Comparison of ENCODE assay signal across 19 cellular contexts in the genomic region with DNA sequence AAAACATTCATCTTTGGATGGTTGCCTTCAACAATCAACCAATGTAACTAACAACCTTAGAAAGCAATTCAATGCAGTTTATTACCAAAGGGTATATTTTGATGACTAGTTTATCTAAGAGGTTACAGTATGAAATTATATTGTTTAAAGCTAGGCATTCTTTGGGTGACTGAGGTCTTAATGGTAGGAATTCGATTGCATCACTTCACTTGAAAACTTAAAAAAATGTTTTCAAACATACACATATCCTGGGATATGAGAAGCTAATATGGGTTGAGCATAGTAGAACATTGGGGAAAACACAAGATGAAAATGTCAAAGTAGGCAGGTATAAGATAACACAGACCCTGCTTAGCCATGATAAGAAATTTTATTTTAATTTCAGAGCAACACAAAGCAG.
"Had no signal": no experiment of that assay in that cellular context is flagged by ENCODE, and none has a peak within 500 bp of the region (broad histone marks: within the 10 kb centered on the region; RNA-seq: fewer than 3 reads in every experiment).

No MANE protein-coding gene starts in this region.

- H3K27ac Mint-ChIP-seq: endodermal cell, memory B cell, mesothelial cell of epicardium, natural killer cell had no signal

- H3K36me3 Mint-ChIP-seq: memory B cell, natural killer cell had no signal

- H3K4me3 Mint-ChIP-seq: endodermal cell, memory B cell, mesothelial cell of epicardium, natural killer cell, neural crest cell had no signal

- H3K27me3 ChIP-seq: gastroesophageal sphincter, right atrium auricular region had no signal

- DNase-seq: cortex of kidney; endodermal cell; erythroblast; glutamatergic neuron; kidney; left cardiac atrium; left ventricle myocardium inferior; lower lobe of right lung; natural killer cell; stimulated activated CD4-positive, alpha-beta T cell treated with anti-CD3 and anti-CD28 coated beads, Interleukin-2, amount 100 ng/mL, for 48 hours; stimulated activated naive CD4-positive, alpha-beta T cell treated with Interleukin-2 at 50 U/mL for 16 hours; trophoblast cell had no signal

- H3K4me1 Mint-ChIP-seq: memory B cell, natural killer cell had no signal

- H3K27ac ChIP-seq: gastroesophageal sphincter, left ventricle myocardium inferior, lower lobe of right lung, right atrium auricular region had no signal

- FAIRE-seq: endothelial cell of umbilical vein, kidney had no signal

- H3K36me3 ChIP-seq: gastroesophageal sphincter, left ventricle myocardium inferior, lower lobe of right lung, right atrium auricular region had no signal

- H3K27me3 Mint-ChIP-seq: memory B cell had no signal

- H3K4me3 ChIP-seq: gastroesophageal sphincter, left ventricle myocardium inferior, lower lobe of right lung, right atrium auricular region, smooth muscle cell had no signal

- H3K9me3 ChIP-seq: gastroesophageal sphincter, left ventricle myocardium inferior, lower lobe of right lung had no signal

- H3K4me1 ChIP-seq: gastroesophageal sphincter, left ventricle myocardium inferior, lower lobe of right lung had no signal

- H3K9me3 Mint-ChIP-seq: endodermal cell, neural crest cell had no signal

- H3K4me2 ChIP-seq: smooth muscle cell had no signal

- ATAC-seq: gastroesophageal sphincter, left cardiac atrium, lower lobe of right lung, natural killer cell had no signal
